ENCODE assay signal across 24 cellular contexts in the genomic region with DNA sequence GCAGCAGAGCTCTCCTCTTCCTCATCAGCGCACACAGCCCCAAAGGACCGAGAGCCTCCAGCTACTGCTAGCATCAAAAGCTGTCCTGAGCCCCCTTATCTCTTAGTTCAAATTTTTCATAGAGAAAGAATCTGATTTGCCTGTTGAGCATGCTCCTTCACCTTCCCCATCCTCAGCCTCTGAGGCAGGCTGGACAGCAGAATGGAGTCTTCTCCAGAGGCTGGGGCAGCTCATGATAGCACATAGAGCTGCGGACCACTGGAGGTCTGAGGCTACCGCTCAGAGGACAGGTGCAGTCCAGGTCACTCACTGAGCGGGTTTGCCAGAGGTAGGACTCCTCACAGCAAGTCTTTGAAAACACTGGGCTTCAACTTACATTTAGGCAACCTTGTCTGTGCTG.
"Had no signal": no experiment of that assay in that cellular context is flagged by ENCODE, and none has a peak within 500 bp of the region (broad histone marks: within the 10 kb centered on the region; RNA-seq: fewer than 3 reads in every experiment).

No MANE protein-coding gene starts in this region.

- H3K4me1 ChIP-seq: neural progenitor cell, psoas muscle, right lobe of liver, sigmoid colon, suprapubic skin, testis, tibial artery, transverse colon, upper lobe of right lung had no signal

- H3K36me3 ChIP-seq: neural progenitor cell, neutrophil, pancreas, right lobe of liver, sigmoid colon, suprapubic skin, tibial artery, transverse colon, upper lobe of right lung, uterus had no signal

- H3K27me3 ChIP-seq: neural progenitor cell, neutrophil, pancreas, right lobe of liver, sigmoid colon, suprapubic skin, testis, tibial artery, transverse colon, upper lobe of right lung, uterus had no signal

- H3K9me3 ChIP-seq: neutrophil, pancreas, psoas muscle, right lobe of liver, sigmoid colon, suprapubic skin, testis, tibial artery, transverse colon, upper lobe of right lung, uterus had no signal

- DNase-seq: naive thymus-derived CD4-positive, alpha-beta T cell; natural killer cell; nucleus accumbens; pancreas; psoas muscle; right lobe of liver; sigmoid colon; small intestine; stimulated activated CD4-positive, alpha-beta T cell treated with anti-CD3 and anti-CD28 coated beads, Interleukin-15, amount 100 ng/mL, for 24 hours; stimulated activated CD4-positive, alpha-beta T cell treated with anti-CD3 and anti-CD28 coated beads, Interleukin-2, amount 100 ng/mL, for 24 hours; stimulated activated CD4-positive, alpha-beta T cell treated with anti-CD3 and anti-CD28 coated beads, Interleukin-2, amount 100 ng/mL, for 48 hours; stimulated activated CD4-positive, alpha-beta T cell treated with anti-CD3 and anti-CD28 coated beads, Interleukin-4, amount 100 ng/mL, for 24 hours; stimulated activated naive B cell treated with anti-CD40 and anti-IgM and Interleukin-4, amounts not matched to agents 10 μg/mL and 1 μg/mL and 100 μg/mL, for 72 hours; stimulated activated naive CD4-positive, alpha-beta T cell treated with Interleukin-2 at 50 U/mL for 16 hours; substantia nigra; testis; transverse colon; upper lobe of right lung; uterus had no signal

- H3K4me2 ChIP-seq: neural progenitor cell had no signal

- H2AFZ ChIP-seq: neural progenitor cell had no signal

- ATAC-seq: naive thymus-derived CD4-positive, alpha-beta T cell; natural killer cell; pancreas; psoas muscle; right lobe of liver; stimulated activated effector memory CD8-positive, alpha-beta T cell treated with anti-CD3 and anti-CD28 coated beads, Interleukin-12 subunit alpha, Interleukin-12 subunit beta, amount 100 ng/mL, for 72 hours; upper lobe of right lung had no signal

- H3K4me3 ChIP-seq: neural progenitor cell, pancreas, psoas muscle, right lobe of liver, sigmoid colon, suprapubic skin, testis, tibial artery, transverse colon, upper lobe of right lung, uterus had no signal

- H3K9ac ChIP-seq: neural progenitor cell had no signal

- H3K27ac ChIP-seq: neural progenitor cell, neutrophil, pancreas, psoas muscle, right lobe of liver, sigmoid colon, suprapubic skin, testis, tibial artery, transverse colon, upper lobe of right lung, uterus had no signal
